Comparison of ENCODE assay signal across 8 cellular contexts in genomic region chr3:17179381-17180205, GRCh38.
DNase-seq lines count a peak whose midpoint lies in the region; ATAC-seq and TF ChIP-seq lines count a peak whose summit lies in the region.

No MANE protein-coding gene starts in this region.

- peaks cover 2% of the 10 kb centered on the region for H3K36me3 Mint-ChIP-seq in chondrocyte (ENCODE audit: low read depth)

- no peaks in the 10 kb centered on the region for H4K20me1 ChIP-seq in BLaER1 treated with 17β-estradiol and CSF1 and Interleukin-3, amounts not matched to agents 10 nM and 100 nM

- H3K9me3 ChIP-seq in BLaER1 treated with 17β-estradiol and CSF1 and Interleukin-3, amounts not matched to agents 10 nM and 100 nM (replicated peaks in 1 of 11), result peaks cover 0 to 7% (median 0%) of the 10 kb centered on the region in 11 experiments; a peak in 3 of 22 replicates

- no peak overlapping the region for H3K4me3 ChIP-seq in BLaER1 treated with 17β-estradiol and CSF1 and Interleukin-3, amounts not matched to agents 10 nM and 100 nM

- H3K4me2 ChIP-seq in BLaER1 treated with 17β-estradiol and CSF1 and Interleukin-3, amounts not matched to agents 10 nM and 100 nM, result peak overlapping the region in 8 of 11 experiments; percentile 2 to 70 (median 48); a peak in 14 of 22 replicates

- peaks cover 2% of the 10 kb centered on the region for H3K9me3 Mint-ChIP-seq in chondrocyte (ENCODE audit: low read depth)

- H3K27me3 ChIP-seq in BLaER1 treated with 17β-estradiol and CSF1 and Interleukin-3, amounts not matched to agents 10 nM and 100 nM, result no peaks in the 10 kb centered on the region

- H3K4me1 ChIP-seq in BLaER1 treated with 17β-estradiol and CSF1 and Interleukin-3, amounts not matched to agents 10 nM and 100 nM, result peaks cover 4 to 40% (median 21%) of the 10 kb centered on the region in 10 experiments; a peak in 17 of 20 replicates

- H3K27ac Mint-ChIP-seq in chondrocyte (ENCODE audit: unreplicated experiment), result peak overlapping the region; percentile 45

- peaks cover 31% of the 10 kb centered on the region for H3K4me1 Mint-ChIP-seq in chondrocyte (ENCODE audit: low read depth)

- no peak for TF ChIP-seq CTCF in chondrocyte (IDR thresholded peaks at IDR 0.05)

- H3K27me3 Mint-ChIP-seq in chondrocyte (ENCODE audit: low read depth), result no peaks in the 10 kb centered on the region

- no peak overlapping the region for H3K9ac ChIP-seq in BLaER1 treated with 17β-estradiol and CSF1 and Interleukin-3, amounts not matched to agents 10 nM and 100 nM

- peaks cover 10 to 37% (median 27%) of the 10 kb centered on the region in 11 experiments for H3K36me3 ChIP-seq in BLaER1 treated with 17β-estradiol and CSF1 and Interleukin-3, amounts not matched to agents 10 nM and 100 nM

- no peak for DNase-seq in chondrocyte (ENCODE audit: low spot score)
- DNase-seq in RPMI8226, result no peak
- DNase-seq in AG20443 (ENCODE audit: low spot score), result no peak
- DNase-seq in DMS79 treated with DMSO at 0.1 percent for 48 hours (lab: John Stamatoyannopoulos, UW), result no peak
- no peak for DNase-seq in NCI-H2196 treated with DMSO at 0.1 percent for 48 hours (lab: John Stamatoyannopoulos, UW; ENCODE audit: unreplicated experiment)

- peak overlapping the region in 1 of 11 experiments; percentile 54; a peak in 1 of 22 replicates for H3K27ac ChIP-seq in BLaER1 treated with 17β-estradiol and CSF1 and Interleukin-3, amounts not matched to agents 10 nM and 100 nM

- H3K4me3 Mint-ChIP-seq in chondrocyte (ENCODE audit: unreplicated experiment), result no peak overlapping the region

- ATAC-seq in GM21381 (IDR thresholded peaks at IDR 0.05; ENCODE audit: unreplicated experiment) (peak; percentile 69), HG03565 (IDR thresholded peaks at IDR 0.05; ENCODE audit: unreplicated experiment) (peak; percentile 78)
